In genomic region chr3:76533710-76534109, GRCh38 we compare ENCODE assay signal across 8 cellular contexts.
DNase-seq lines count a peak whose midpoint lies in the region; ATAC-seq, FAIRE-seq and TF ChIP-seq lines count a peak whose summit lies in the region.
"Not testable (repeated sequence)": the region's sequence is repeated elsewhere in the genome, so short reads cannot be mapped to it uniquely, and the experiment has no call there.

No MANE protein-coding gene starts in this region.

- peak overlapping the region; percentile 3; the same call in 1 of the 2 replicates for H3K4me2 ChIP-seq in HepG2 (ENCODE audit: low read depth, low read length)

- not testable (repeated sequence) for TF ChIP-seq POLR2A in GM12892 (IDR thresholded peaks at IDR 0.05; ENCODE audit: low read depth, low read length); HepG2 (IDR thresholded peaks at IDR 0.05; ENCODE audit: insufficient read depth in 1 of 2, low read depth in 2 of 2, low read length in 2 of 2)

- BruUV-seq in HepG2 (replicated peaks; lab: Mats Ljungman, UMichigan), result not testable (repeated sequence)

- not testable (repeated sequence) for H2AFZ ChIP-seq in HepG2 (ENCODE audit: low read length)

- FAIRE-seq in GM12892 (lab: Jason Lieb, UNC), result peak; percentile 97
- peak; percentile 16 for FAIRE-seq in HTR-8/SVneo (lab: Jason Lieb, UNC)
- FAIRE-seq in HepG2 (lab: Jason Lieb, UNC), result not testable (repeated sequence)

- not testable (repeated sequence) for DNase-seq in GM12892 (ENCODE audit: insufficient read length); HTR-8/SVneo (ENCODE audit: insufficient read length, low spot score); HepG2 (ENCODE audit: low spot score)
- peak; percentile 77 for DNase-seq in RPMI8226

- H3K27me3 ChIP-seq in HepG2 (ENCODE audit: control insufficient read depth in 1 of 2, insufficient read depth in 2 of 2, low read length in 2 of 2), result not testable (repeated sequence)

- H3K9ac ChIP-seq in HepG2 (ENCODE audit: insufficient read depth, low read depth, low read length), result not testable (repeated sequence)

- H3K4me1 ChIP-seq in HepG2 (ENCODE audit: insufficient read depth, low read length), result not testable (repeated sequence)

- POLR2A ChIA-PET in HepG2 (lab: Yijun Ruan, JAX), result not testable (repeated sequence)

- H3K27ac ChIP-seq in HepG2 (ENCODE audit: extremely low read length, insufficient read depth, low read length), result not testable (repeated sequence)

- H3K9me3 ChIP-seq in HepG2 (ENCODE audit: low read length), result not testable (repeated sequence)

- not testable (repeated sequence) for H3K36me3 ChIP-seq in HepG2 (replicated peaks in 1 of 2; ENCODE audit: control insufficient read depth in 1 of 2, insufficient read depth in 2 of 2, low read length in 2 of 2)

- H3K79me2 ChIP-seq in HepG2 (ENCODE audit: insufficient read depth, low read length), result not testable (repeated sequence)

- in situ Hi-C loops in HepG2 (cut with HindIII; ENCODE audit: extremely low pct_ligation_motif_present, low pct_unique_long_range_greater_than_20kb), result not testable (repeated sequence)

- 9% methylated on average over 4 of the region's 4 CpGs for WGBS in HepG2 (ENCODE audit: low lambda C conversion rate)

- TF ChIP-seq CTCF in HepG2 (CRISPR knock-in tag; IDR thresholded peaks at IDR 0.05), result not testable (repeated sequence)

- CTCF ChIA-PET in HepG2 (lab: Yijun Ruan, JAX; ENCODE audit: low intra/inter-chr PET ratio, low total read pairs), result not testable (repeated sequence)

- TF ChIP-seq EP300 in HepG2 (IDR thresholded peaks at IDR 0.05; ENCODE audit: low read depth in 2 of 2, low read length in 2 of 2); HepG2 (CRISPR knock-in tag; IDR thresholded peaks at IDR 0.05; ENCODE audit: borderline replicate concordance): not testable (repeated sequence)

- not testable (repeated sequence) for H4K20me1 ChIP-seq in HepG2 (ENCODE audit: insufficient read depth, low read length)

- not testable (repeated sequence) for TF ChIP-seq RAD21 in HepG2 (CRISPR knock-in tag; IDR thresholded peaks at IDR 0.05)

- H3K4me3 ChIP-seq in HepG2 (replicated peaks in 1 of 3; ENCODE audit: insufficient read depth in 1 of 3, low read depth in 2 of 3, low read length in 3 of 3), result not testable (repeated sequence)

- intact Hi-C loops in HepG2 (cut with micrococcal nuclease; ENCODE audit: unreplicated experiment), result not testable (repeated sequence)

- ATAC-seq in GM18867 (IDR thresholded peaks at IDR 0.05; ENCODE audit: unreplicated experiment) (peak; percentile 61), GM21515 (IDR thresholded peaks at IDR 0.05; ENCODE audit: unreplicated experiment) (peak; percentile 62), HG02763 (IDR thresholded peaks at IDR 0.05; ENCODE audit: unreplicated experiment) (peak; percentile 63), HG03175 (IDR thresholded peaks at IDR 0.05; ENCODE audit: unreplicated experiment) (peak; percentile 62)
- not testable (repeated sequence) for ATAC-seq in HepG2
